Comparison of ENCODE assay signal across 23 cellular contexts in genomic region chr13:103299079-103299478, GRCh38.
DNase-seq lines count a peak whose midpoint lies in the region; ATAC-seq and TF ChIP-seq lines count a peak whose summit lies in the region.
"Had no signal": no experiment of that assay in that cellular context is flagged by ENCODE, and none has a peak within 500 bp of the region (broad histone marks: within the 10 kb centered on the region; RNA-seq: fewer than 3 reads in every experiment).

No MANE protein-coding gene starts in this region.

- no peak overlapping the region for H3K27ac ChIP-seq in endodermal cell (ENCODE audit: low read depth, low read length)
- H3K27ac ChIP-seq: sigmoid colon had no signal

- DNase-seq in Caco-2 (peak; percentile 45 to 51), LNCaP clone FGC (ENCODE audit: low read depth) (no peak), endodermal cell (peak; percentile 80), mucosa of descending colon (peak; percentile 52 to 77 (median 72)), glomerular visceral epithelial cell (ENCODE audit: extremely low spot score) (no peak)
- no peak for DNase-seq in NK-92 treated with Interleukin-12 subunit alpha and Interleukin-12 subunit beta, amount 100 ng/mL, for 24 hours (lab: John Stamatoyannopoulos, UW)
- DNase-seq: activated CD4-positive, alpha-beta T cell treated with anti-CD3 and anti-CD28 coated beads for 36 hours; activated gamma-delta T cell treated with Interleukin-2 at 50 U/mL for 16 hours; CD8-positive, alpha-beta T cell; effector CD4-positive, alpha-beta T cell; foreskin melanocyte; HCEC 1CT; hippocampal formation; kidney glomerular epithelial cell; NCI-H1048; NCI-H2029 treated with DMSO at 0.1 percent for 48 hours; sigmoid colon; stimulated activated CD4-positive, alpha-beta T cell treated with anti-CD3 and anti-CD28 coated beads, Interleukin-15, amount 100 ng/mL, for 24 hours; stimulated activated naive CD8-positive, alpha-beta T cell treated with anti-CD3 and anti-CD28 coated beads, Interleukin-15, Interleukin-2, amounts not matched to agents 100 U/mL and 50 U/mL, for 24 hours; T-helper 1 cell had no signal

- no peak overlapping the region for H3K9ac ChIP-seq in endodermal cell (ENCODE audit: extremely low read depth, low read length, poor library complexity, severe bottlenecking)

- H3K9me3 Mint-ChIP-seq in Caco-2 (ENCODE audit: unreplicated experiment) (no peaks in the 10 kb centered on the region), endodermal cell (peaks cover 8% of the 10 kb centered on the region)

- BruUV-seq in Caco-2 (replicated peaks; lab: Mats Ljungman, UMichigan), result no TSS peak

- H3K4me1 Mint-ChIP-seq in Caco-2 (ENCODE audit: low read depth, unreplicated experiment) (no peaks in the 10 kb centered on the region), endodermal cell (no peaks in the 10 kb centered on the region)
- H3K4me1 Mint-ChIP-seq: activated CD4-positive, alpha-beta T cell treated with anti-CD3 and anti-CD28 coated beads for 36 hours had no signal

- H3K27ac Mint-ChIP-seq in Caco-2 (ENCODE audit: unreplicated experiment) (no peak overlapping the region), endodermal cell (no peak overlapping the region)
- H3K27ac Mint-ChIP-seq: activated CD4-positive, alpha-beta T cell treated with anti-CD3 and anti-CD28 coated beads for 36 hours; CD8-positive, alpha-beta T cell; progenitor cell of endocrine pancreas had no signal

- intact Hi-C loops in Caco-2 (cut with micrococcal nuclease; ENCODE audit: unreplicated experiment) (no loop called here), mucosa of descending colon (cut with DNase I, micrococcal nuclease) (no loop called here)

- H3K36me3 ChIP-seq in Caco-2 (ENCODE audit: control insufficient read depth, insufficient read depth, low read length), result no peaks in the 10 kb centered on the region
- no peaks in the 10 kb centered on the region for H3K36me3 ChIP-seq in endodermal cell (ENCODE audit: control insufficient read depth, insufficient read depth, low read length)
- no peaks in the 10 kb centered on the region for H3K36me3 ChIP-seq in mucosa of descending colon (ENCODE audit: low read depth)
- H3K36me3 ChIP-seq: sigmoid colon had no signal

- POLR2A ChIA-PET in Caco-2 (lab: Charles Lee), result no interaction called here

- H3K9me3 ChIP-seq in Caco-2 (peaks cover 11% of the 10 kb centered on the region), endodermal cell (ENCODE audit: control insufficient read depth, low read length) (peaks cover 4% of the 10 kb centered on the region), mucosa of descending colon (peaks cover 9% of the 10 kb centered on the region)

- TF ChIP-seq CTCF in Caco-2 (IDR thresholded peaks at IDR 0.05; ENCODE audit: insufficient read depth in 1 of 2, low read depth in 1 of 2, low read length in 1 of 2, severe bottlenecking in 1 of 2, unreplicated experiment in 1 of 2) (peak in 1 of 2 experiments; percentile 22), LNCaP clone FGC (IDR thresholded peaks at IDR 0.05; ENCODE audit: control insufficient read depth, extremely low read depth, insufficient read depth) (0 out of 2 replicates have a peak, but pooled peaks have one; percentile 19), endodermal cell (conservative IDR thresholded peaks at IDR 0.05) (peak; percentile 57), mucosa of descending colon (IDR thresholded peaks at IDR 0.05) (no peak)

- H3K36me3 Mint-ChIP-seq in Caco-2 (ENCODE audit: insufficient read depth, unreplicated experiment) (no peaks in the 10 kb centered on the region), endodermal cell (ENCODE audit: low read depth) (no peaks in the 10 kb centered on the region)
- H3K36me3 Mint-ChIP-seq: CD8-positive, alpha-beta T cell had no signal

- CTCF ChIA-PET in Caco-2 (lab: Charles Lee), result no interaction called here

- H3K4me1 ChIP-seq in Caco-2 (no peaks in the 10 kb centered on the region), endodermal cell (ENCODE audit: control insufficient read depth, insufficient read depth, low read length) (no peaks in the 10 kb centered on the region), mucosa of descending colon (ENCODE audit: low read depth) (no peaks in the 10 kb centered on the region)
- H3K4me1 ChIP-seq: sigmoid colon had no signal

- H3K4me3 Mint-ChIP-seq in Caco-2 (ENCODE audit: unreplicated experiment) (no peak overlapping the region), endodermal cell (no peak overlapping the region)
- H3K4me3 Mint-ChIP-seq: activated CD4-positive, alpha-beta T cell treated with anti-CD3 and anti-CD28 coated beads for 36 hours; CD8-positive, alpha-beta T cell had no signal

- H3K27me3 ChIP-seq in Caco-2 (replicated peaks; ENCODE audit: control insufficient read depth, insufficient read depth, low read length) (no peaks in the 10 kb centered on the region), endodermal cell (ENCODE audit: control insufficient read depth, insufficient read depth, low read length, poor library complexity, severe bottlenecking) (no peaks in the 10 kb centered on the region)
- H3K27me3 ChIP-seq: sigmoid colon had no signal

- WGBS in endodermal cell (ENCODE audit: insufficient coverage in 1 of 2, insufficient read length in 1 of 2), 2 experiments, result 91% methylated on average over 3 of the region's 3 CpGs; no CpG with 5 or more reads in 1 of the 2 experiments

- ATAC-seq in mucosa of descending colon, result peak; percentile 91
- ATAC-seq in GM19351 (IDR thresholded peaks at IDR 0.05; ENCODE audit: unreplicated experiment), result no peak
- ATAC-seq: activated CD4-positive, alpha-beta T cell treated with anti-CD3 and anti-CD28 coated beads for 36 hours; CD8-positive, alpha-beta T cell; stimulated activated naive CD8-positive, alpha-beta T cell treated with anti-CD3 and anti-CD28 coated beads, Interleukin-15, Interleukin-2, amounts not matched to agents 100 U/mL and 50 U/mL, for 24 hours had no signal

- H3K27me3 Mint-ChIP-seq in Caco-2 (ENCODE audit: insufficient read depth, unreplicated experiment), result no peaks in the 10 kb centered on the region
- no peaks in the 10 kb centered on the region for H3K27me3 Mint-ChIP-seq in endodermal cell (ENCODE audit: insufficient read depth)
- H3K27me3 Mint-ChIP-seq: activated CD4-positive, alpha-beta T cell treated with anti-CD3 and anti-CD28 coated beads for 36 hours; progenitor cell of endocrine pancreas had no signal

- H3K4me3 ChIP-seq in Caco-2 (ENCODE audit: low read depth, low read length), result no peak overlapping the region
- H3K4me3 ChIP-seq in LNCaP clone FGC (ENCODE audit: low read depth, low read length), result no peak overlapping the region
- no peak overlapping the region for H3K4me3 ChIP-seq in endodermal cell (ENCODE audit: low read length)
- H3K4me3 ChIP-seq in mucosa of descending colon, result no peak overlapping the region
- H3K4me3 ChIP-seq: lung, sigmoid colon had no signal

Comparison
In these comparisons a context has a peak if more than half of its experiments do, and no peak if none do; other contexts are left out.
1. DNase-seq: peak in Caco-2 (2 of 2), endodermal cell (single experiment) and mucosa of descending colon (3 of 3); none in LNCaP clone FGC (single experiment), NK-92 treated with Interleukin-12 subunit alpha and Interleukin-12 subunit beta, amount 100 ng/mL, for 24 hours (single experiment) and glomerular visceral epithelial cell (single experiment).